Comparison of ENCODE assay signal across 1 cellular context in genomic region chr1:31937300-31938183, GRCh38.
TF ChIP-seq lines count a peak whose summit lies in the region.

No MANE protein-coding gene starts in this region.

TF ChIP-seq in K562, 482 proteins besides CTCF, POLR2A, EP300 and RAD21 (continued from another document):
- peak; percentile 61; the same call in 1 of the 2 replicates for TF ChIP-seq ZBTB43 (CRISPR knock-in tag; IDR thresholded peaks at IDR 0.05)
- TF ChIP-seq SMARCE1 (IDR thresholded peaks at IDR 0.05) = peak; percentile 89
- peak in 1 of 2 experiments; percentile 73; a peak in 1 of 4 replicates for TF ChIP-seq ARNT (IDR thresholded peaks at IDR 0.05)
- TF ChIP-seq PHF21A (IDR thresholded peaks at IDR 0.05; ENCODE audit: borderline replicate concordance, low read depth) = 0 out of 2 replicates have a peak, but pooled peaks have one; percentile 21
- TF ChIP-seq LARP7 (IDR thresholded peaks at IDR 0.05) = peak; percentile 100
- TF ChIP-seq ELF1 (tag; IDR thresholded peaks at IDR 0.05) = peak; percentile 68; the same call in 1 of the 2 replicates
- TF ChIP-seq BCOR (IDR thresholded peaks at IDR 0.05) = peak; percentile 74
- TF ChIP-seq NBN (IDR thresholded peaks at IDR 0.05; ENCODE audit: low read depth) = peak; percentile 84; the same call in 1 of the 2 replicates
- no peak for TF ChIP-seq CHCHD3 (CRISPR knock-in tag; IDR thresholded peaks at IDR 0.05)
- TF ChIP-seq MCM7 (IDR thresholded peaks at IDR 0.05) = peak in 1 of 2 experiments; percentile 56; a peak in 1 of 4 replicates
- TF ChIP-seq SMARCA5 (IDR thresholded peaks at IDR 0.05) = peak; percentile 94
- no peak for TF ChIP-seq ZNF277 (CRISPR knock-in tag; IDR thresholded peaks at IDR 0.05; ENCODE audit: borderline replicate concordance)
- no peak for TF ChIP-seq SPI1 (IDR thresholded peaks at IDR 0.05; ENCODE audit: borderline replicate concordance, low read depth, low read length)
- TF ChIP-seq BHLHE40 (IDR thresholded peaks at IDR 0.05; ENCODE audit: low read length) = 0 out of 2 replicates have a peak, but pooled peaks have one; percentile 10
- TF ChIP-seq CTCFL (IDR thresholded peaks at IDR 0.05; ENCODE audit: borderline replicate concordance, insufficient read depth, low read depth, low read length, poor library complexity, severe bottlenecking) = peak; percentile 73
- no peak for TF ChIP-seq ZNF778 (CRISPR knock-in tag; IDR thresholded peaks at IDR 0.05)
- TF ChIP-seq GTF2F1 (IDR thresholded peaks at IDR 0.05; ENCODE audit: low read depth, low read length) = no peak
